ENCODE assay signal across 8 cellular contexts in the genomic region with DNA sequence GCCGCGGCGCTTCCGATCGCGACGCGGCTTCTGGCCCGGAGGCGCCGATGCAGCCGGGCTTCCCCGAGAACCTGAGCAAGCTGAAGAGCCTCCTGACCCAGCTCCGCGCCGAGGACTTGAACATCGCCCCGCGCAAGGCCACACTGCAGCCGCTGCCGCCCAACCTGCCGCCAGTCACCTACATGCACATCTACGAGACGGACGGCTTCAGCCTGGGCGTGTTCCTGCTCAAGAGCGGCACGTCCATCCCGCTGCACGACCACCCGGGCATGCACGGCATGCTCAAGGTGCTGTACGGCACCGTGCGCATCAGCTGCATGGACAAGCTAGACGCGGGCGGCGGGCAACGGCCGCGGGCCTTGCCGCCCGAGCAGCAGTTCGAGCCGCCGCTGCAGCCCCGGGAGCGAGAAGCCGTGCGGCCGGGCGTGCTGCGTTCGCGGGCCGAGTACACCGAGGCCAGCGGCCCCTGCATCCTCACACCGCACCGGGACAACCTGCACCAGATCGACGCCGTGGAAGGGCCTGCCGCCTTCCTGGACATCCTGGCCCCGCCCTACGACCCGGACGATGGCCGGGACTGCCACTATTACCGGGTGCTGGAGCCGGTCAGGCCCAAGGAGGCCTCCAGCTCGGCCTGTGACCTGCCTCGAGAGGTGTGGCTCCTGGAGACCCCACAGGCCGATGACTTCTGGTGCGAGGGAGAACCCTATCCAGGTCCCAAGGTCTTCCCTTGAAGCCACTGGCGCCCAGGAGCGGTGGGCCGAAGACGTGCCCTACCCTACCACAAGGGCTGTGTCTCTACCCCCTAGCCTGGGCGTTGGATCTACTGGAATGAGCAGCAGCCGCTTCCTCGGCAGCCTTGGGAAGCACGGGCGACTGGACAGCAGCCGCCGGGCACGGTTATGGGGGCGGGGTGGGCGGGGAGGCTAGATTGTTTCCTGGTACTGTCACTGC. TPM values are rescaled to one million over a fixed set of nuclear protein-coding genes. Genes with fewer than 3 reads are reported as not detected.
A peak's percentile ranks its signal among the peaks of the same experiment; 100 is the strongest.
DNase-seq lines count a peak whose midpoint lies in the region; ATAC-seq and TF ChIP-seq lines count a peak whose summit lies in the region.

No MANE protein-coding gene starts in this region.

- H3K27ac ChIP-seq in HUES6 (ENCODE audit: low read depth, low read length) (peak overlapping the region; percentile 94), vagina (peak overlapping the region; percentile 91)
- peak overlapping the region; percentile 86 for H3K27ac ChIP-seq in naive thymus-derived CD4-positive, alpha-beta T cell (ENCODE audit: low read depth, low read length)

- H3K36me3 ChIP-seq in HUES6 (ENCODE audit: control insufficient read depth, insufficient read depth, low read length) (no peaks in the 10 kb centered on the region), vagina (no peaks in the 10 kb centered on the region)
- no peaks in the 10 kb centered on the region for H3K36me3 ChIP-seq in naive thymus-derived CD4-positive, alpha-beta T cell (ENCODE audit: control insufficient read depth in 2 of 3, insufficient read depth in 3 of 3, low read length in 3 of 3)

- intact Hi-C loops in activated CD8-positive, alpha-beta T cell treated with anti-CD3 and anti-CD28 coated beads for 36 hours (cut with micrococcal nuclease), result no loop called here
- intact Hi-C loops in naive thymus-derived CD4-positive, alpha-beta T cell (cut with micrococcal nuclease), result loop anchor here in 1 of 2 donors (2.0 kb wide), 3 partner anchors 27 to 903 kb away; no protein-coding TSS in a partner anchor
- intact Hi-C loops in vagina (cut with DNase I), result no loop called here

- H3K9me3 ChIP-seq in HUES6 (ENCODE audit: control insufficient read depth, insufficient read depth, low read depth, low read length) (no peaks in the 10 kb centered on the region), vagina (no peaks in the 10 kb centered on the region)
- H3K9me3 ChIP-seq in naive thymus-derived CD4-positive, alpha-beta T cell (ENCODE audit: control insufficient read depth in 2 of 3, low read length in 3 of 3), result no peaks in the 10 kb centered on the region

- no peak for TF ChIP-seq POLR2A in vagina (IDR thresholded peaks at IDR 0.05)

- TF ChIP-seq CTCF in activated CD8-positive, alpha-beta T cell treated with anti-CD3 and anti-CD28 coated beads for 36 hours (IDR thresholded peaks at IDR 0.05), result no peak
- no peak for TF ChIP-seq CTCF in vagina (IDR thresholded peaks at IDR 0.05)

- H3K9ac ChIP-seq in HUES6 (ENCODE audit: low read length), result peak overlapping the region; percentile 90

- H3K9me3 Mint-ChIP-seq in activated CD8-positive, alpha-beta T cell treated with anti-CD3 and anti-CD28 coated beads for 36 hours, result no peaks in the 10 kb centered on the region
- peaks cover 0 to 6% (median 0%) of the 10 kb centered on the region in 11 donors for H3K9me3 Mint-ChIP-seq in naive thymus-derived CD4-positive, alpha-beta T cell

- peaks cover 45% of the 10 kb centered on the region for H3K36me3 Mint-ChIP-seq in activated CD8-positive, alpha-beta T cell treated with anti-CD3 and anti-CD28 coated beads for 36 hours (ENCODE audit: low read depth)
- peaks cover 0 to 22% (median 9%) of the 10 kb centered on the region in 5 donors for H3K36me3 Mint-ChIP-seq in naive thymus-derived CD4-positive, alpha-beta T cell

- H3K27me3 Mint-ChIP-seq in activated CD8-positive, alpha-beta T cell treated with anti-CD3 and anti-CD28 coated beads for 36 hours, result no peaks in the 10 kb centered on the region
- H3K27me3 Mint-ChIP-seq in naive thymus-derived CD4-positive, alpha-beta T cell, result peaks cover 0 to 13% (median 0%) of the 10 kb centered on the region in 5 donors

- DNase-seq in D341Med (ENCODE audit: low spot score) (peak; percentile 41), vagina (ENCODE audit: extremely low spot score in 2 of 2) (no peak), activated gamma-delta T cell treated with Interleukin-2 at 50 U/mL for 16 hours (no peak)
- DNase-seq in activated CD8-positive, alpha-beta T cell treated with anti-CD3 and anti-CD28 coated beads for 36 hours, result peak; percentile 11
- peak in 2 of 9 donors; percentile 25 to 50 for DNase-seq in naive thymus-derived CD4-positive, alpha-beta T cell

- POLR2A ChIA-PET in activated CD8-positive, alpha-beta T cell treated with anti-CD3 and anti-CD28 coated beads for 36 hours (lab: Charles Lee), result interaction anchor here (0.7 to 2.7 kb wide), 9 partner anchors 10 to 168 kb away, joined by 3 to 29 read pairs (median 5); partner anchors contain the start of gene EGR2
- POLR2A ChIA-PET in naive thymus-derived CD4-positive, alpha-beta T cell (lab: Charles Lee), result interaction anchor here (0.7 to 6.2 kb wide), 9 partner anchors 11 to 351 kb away, joined by 3 to 80 read pairs (median 4); partner anchors contain the start of gene EGR2

- peaks cover 19% of the 10 kb centered on the region for H3K4me1 ChIP-seq in HUES6 (ENCODE audit: control insufficient read depth, insufficient read depth, low read length)
- H3K4me1 ChIP-seq in naive thymus-derived CD4-positive, alpha-beta T cell (ENCODE audit: control insufficient read depth in 2 of 2, insufficient read depth in 2 of 2, low read length in 2 of 2), result peaks cover 15 to 19% of the 10 kb centered on the region in 2 donors
- H3K4me1 ChIP-seq in vagina, result peaks cover 37% of the 10 kb centered on the region

- CTCF ChIA-PET in activated CD8-positive, alpha-beta T cell treated with anti-CD3 and anti-CD28 coated beads for 36 hours (lab: Charles Lee), result interaction anchor here (0.8 to 2.9 kb wide), 11 partner anchors 11 to 211 kb away, joined by 3 to 14 read pairs (median 3); partner anchors contain the start of gene EGR2
- CTCF ChIA-PET in naive thymus-derived CD4-positive, alpha-beta T cell (lab: Charles Lee), result interaction anchor here (0.5 to 1.9 kb wide), 3 partner anchors 11 to 268 kb away, joined by 3 to 11 read pairs (median 3); partner anchors contain the start of gene EGR2

- ATAC-seq in GM21381 (IDR thresholded peaks at IDR 0.05; ENCODE audit: unreplicated experiment) (peak; percentile 10), esophagus mucosa (peak; percentile 27)
- peak; percentile 1 for ATAC-seq in activated CD8-positive, alpha-beta T cell treated with anti-CD3 and anti-CD28 coated beads for 36 hours
- no peak for ATAC-seq in naive thymus-derived CD4-positive, alpha-beta T cell

- H3K4me3 Mint-ChIP-seq in activated CD8-positive, alpha-beta T cell treated with anti-CD3 and anti-CD28 coated beads for 36 hours, result peak overlapping the region; percentile 84
- H3K4me3 Mint-ChIP-seq in naive thymus-derived CD4-positive, alpha-beta T cell, result peak overlapping the region; percentile 88 to 99 (median 90)

- H3K27ac Mint-ChIP-seq in activated CD8-positive, alpha-beta T cell treated with anti-CD3 and anti-CD28 coated beads for 36 hours, result peak overlapping the region; percentile 91
- peak overlapping the region; percentile 74 to 99 (median 86) for H3K27ac Mint-ChIP-seq in naive thymus-derived CD4-positive, alpha-beta T cell

- peaks cover 44% of the 10 kb centered on the region for H3K4me1 Mint-ChIP-seq in activated CD8-positive, alpha-beta T cell treated with anti-CD3 and anti-CD28 coated beads for 36 hours (ENCODE audit: low read depth)
- H3K4me1 Mint-ChIP-seq in naive thymus-derived CD4-positive, alpha-beta T cell, result peaks cover 22 to 48% (median 45%) of the 10 kb centered on the region in 7 donors

- H3K27me3 ChIP-seq in HUES6 (ENCODE audit: control insufficient read depth, insufficient read depth, low read length) (no peaks in the 10 kb centered on the region), vagina (no peaks in the 10 kb centered on the region)
- no peaks in the 10 kb centered on the region for H3K27me3 ChIP-seq in naive thymus-derived CD4-positive, alpha-beta T cell (ENCODE audit: control insufficient read depth in 2 of 2, insufficient read depth in 2 of 2, low read length in 2 of 2)

- H3K4me3 ChIP-seq in HUES6 (ENCODE audit: low read depth, low read length) (peak overlapping the region; percentile 99), vagina (peak overlapping the region; percentile 85 to 90)
- H3K4me3 ChIP-seq in naive thymus-derived CD4-positive, alpha-beta T cell (ENCODE audit: low read length), result peak overlapping the region; percentile 66

RNA-seq across cellular contexts. Expression of gene ADO, which starts 0.9 kb away (rescaled TPM):
- 10 to 100 TPM; 28.0 to 28.9 TPM for total RNA-seq in activated CD8-positive, alpha-beta T cell treated with anti-CD3 and anti-CD28 coated beads for 36 hours
- total RNA-seq in esophagus mucosa (10.0 TPM), vagina (17.2 TPM)
- 10 to 100 TPM in 4 of 5 experiments, 1 to 10 TPM in 1; 9.8 to 21.3 (median 15.6) TPM for total RNA-seq in naive thymus-derived CD4-positive, alpha-beta T cell
- polyA plus RNA-seq in naive thymus-derived CD4-positive, alpha-beta T cell, result 1 to 10 TPM; 2.0 to 2.3 TPM

RNA-seq across cellular contexts. Expression of gene EGR2, which starts 10.8 kb away (rescaled TPM):
- total RNA-seq in activated CD8-positive, alpha-beta T cell treated with anti-CD3 and anti-CD28 coated beads for 36 hours, result 10 to 100 TPM; 45.6 to 46.6 TPM
- 0.96 TPM for total RNA-seq in esophagus mucosa
- total RNA-seq in naive thymus-derived CD4-positive, alpha-beta T cell, result 10 to 100 TPM in 2 of 5 experiments, 1 to 10 TPM in 1, under 1 TPM in 2; 0.46 to 14.2 (median 2.7) TPM
- polyA plus RNA-seq in naive thymus-derived CD4-positive, alpha-beta T cell, result under 1 TPM in 1 of 2 donors, not detected in 1; 0.15 TPM
- 3.2 TPM for total RNA-seq in vagina

Comparison
In these comparisons a context has a peak if more than half of its experiments do, and no peak if none do; other contexts are left out.
1. DNase-seq: peak in D341Med (single experiment) and activated CD8-positive, alpha-beta T cell treated with anti-CD3 and anti-CD28 coated beads for 36 hours (single experiment); none in vagina (0 of 2) and activated gamma-delta T cell treated with Interleukin-2 at 50 U/mL for 16 hours (single experiment).
2. Peak in every context shown above with its lines, with median percentiles within 50 percentile points of each other: H3K27ac ChIP-seq and H3K4me3 ChIP-seq.